ENCODE assay signal across 22 cellular contexts in genomic region chr5:160305319-160305718, GRCh38. TPM values are rescaled to one million over a fixed set of nuclear protein-coding genes. Genes with fewer than 3 reads are reported as not detected.
DNase-seq lines count a peak whose midpoint lies in the region; ATAC-seq and TF ChIP-seq lines count a peak whose summit lies in the region.
"Had no signal": no experiment of that assay in that cellular context is flagged by ENCODE, and none has a peak within 500 bp of the region (broad histone marks: within the 10 kb centered on the region; RNA-seq: fewer than 3 reads in every experiment).

No MANE protein-coding gene starts in this region.

- ATAC-seq in natural killer cell (no peak), GM19463 (IDR thresholded peaks at IDR 0.05; ENCODE audit: unreplicated experiment) (no peak), foreskin keratinocyte (no peak)
- no peak for ATAC-seq in natural killer cell treated with Interleukin-12 subunit alpha and Interleukin-12 subunit beta and Interleukin-15 and Interleukin-18, amount 100 ng/mL, for 72 hours
- ATAC-seq: A549 had no signal

- H3K27ac Mint-ChIP-seq in natural killer cell (peak overlapping the region; percentile 21 to 57), endodermal cell (peak overlapping the region; percentile 13)
- no peak overlapping the region for H3K27ac Mint-ChIP-seq in natural killer cell treated with Interleukin-12 subunit alpha and Interleukin-12 subunit beta and Interleukin-15 and Interleukin-18, amount 100 ng/mL, for 72 hours
- H3K27ac Mint-ChIP-seq: CD14-positive monocyte; CD4-positive, alpha-beta T cell; CD8-positive, alpha-beta memory T cell; HFFc6 had no signal

- H3K27me3 Mint-ChIP-seq in natural killer cell (ENCODE audit: low read depth in 2 of 2) (no peaks in the 10 kb centered on the region), endodermal cell (ENCODE audit: insufficient read depth) (no peaks in the 10 kb centered on the region)
- H3K27me3 Mint-ChIP-seq in natural killer cell treated with Interleukin-12 subunit alpha and Interleukin-12 subunit beta and Interleukin-15 and Interleukin-18, amount 100 ng/mL, for 72 hours = no peaks in the 10 kb centered on the region

- 93% methylated on average over 9 to 10 of the region's 10 CpGs for WGBS in endodermal cell (ENCODE audit: insufficient coverage in 1 of 2, insufficient read length in 1 of 2), 2 experiments
- WGBS in hepatocyte (ENCODE audit: low lambda C conversion rate, missing lambda C conversion rate) = 93% methylated on average over 10 of the region's 10 CpGs
- WGBS in smooth muscle cell (ENCODE audit: low lambda C conversion rate) = 95% methylated on average over 10 of the region's 10 CpGs

- H3K4me1 ChIP-seq in endodermal cell (ENCODE audit: control insufficient read depth, insufficient read depth, low read length) (peaks cover 4% of the 10 kb centered on the region), hepatocyte (ENCODE audit: insufficient read depth) (peaks cover 16% of the 10 kb centered on the region), smooth muscle cell (ENCODE audit: low read depth) (no peaks in the 10 kb centered on the region), foreskin keratinocyte (no peaks in the 10 kb centered on the region)
- H3K4me1 ChIP-seq: A549, BE2C, HAP-1 had no signal

- H2AFZ ChIP-seq in hepatocyte (no peak overlapping the region), smooth muscle cell (ENCODE audit: low read depth) (no peak overlapping the region)

- no peaks in the 10 kb centered on the region for H3K27me3 ChIP-seq in endodermal cell (ENCODE audit: control insufficient read depth, insufficient read depth, low read length, poor library complexity, severe bottlenecking)
- no peaks in the 10 kb centered on the region for H3K27me3 ChIP-seq in hepatocyte
- no peaks in the 10 kb centered on the region for H3K27me3 ChIP-seq in smooth muscle cell (ENCODE audit: low read depth)
- H3K27me3 ChIP-seq in foreskin keratinocyte = peaks cover 14% of the 10 kb centered on the region
- H3K27me3 ChIP-seq: BE2C had no signal

- H3K9me2 ChIP-seq in hepatocyte (replicated peaks; ENCODE audit: insufficient read depth) = no peaks in the 10 kb centered on the region

- H3K27ac ChIP-seq in endodermal cell (ENCODE audit: low read depth, low read length) (no peak overlapping the region), hepatocyte (peak overlapping the region; percentile 80), smooth muscle cell (ENCODE audit: low read depth) (peak overlapping the region; percentile 35), foreskin keratinocyte (no peak overlapping the region)
- H3K27ac ChIP-seq: A549; BLaER1 treated with 17β-estradiol and CSF1 and Interleukin-3, amounts not matched to agents 10 nM and 100 nM had no signal

- DNase-seq in natural killer cell (no peak), endodermal cell (no peak), hepatocyte (ENCODE audit: low spot score) (no peak), smooth muscle cell (lab: John Stamatoyannopoulos, UW; ENCODE audit: unreplicated experiment) (no peak), foreskin keratinocyte (no peak), hypothalamus (lab: John Stamatoyannopoulos, UW) (no peak)
- no peak for DNase-seq in natural killer cell treated with Interleukin-12 subunit alpha and Interleukin-12 subunit beta and Interleukin-15 and Interleukin-18, amount 100 ng/mL, for 72 hours (ENCODE audit: low spot score)
- DNase-seq: 8988T; ACHN; AML-193; BE2C; CD4-positive, alpha-beta T cell; CD8-positive, alpha-beta memory T cell; DMS153; DND-41; GOT3; HFFc6 had no signal

- H3K36me3 ChIP-seq in endodermal cell (ENCODE audit: control insufficient read depth, insufficient read depth, low read length) = peaks cover 4% of the 10 kb centered on the region
- H3K36me3 ChIP-seq in hepatocyte (replicated peaks; ENCODE audit: insufficient read depth, low read depth) = no peaks in the 10 kb centered on the region
- H3K36me3 ChIP-seq in smooth muscle cell (ENCODE audit: low read depth) = no peaks in the 10 kb centered on the region
- H3K36me3 ChIP-seq: HAP-1 had no signal

- H3K4me2 ChIP-seq in hepatocyte = no peak overlapping the region
- H3K4me2 ChIP-seq in smooth muscle cell = no peak overlapping the region
- H3K4me2 ChIP-seq: A549; BLaER1 treated with 17β-estradiol and CSF1 and Interleukin-3, amounts not matched to agents 10 nM and 100 nM had no signal

- H3K79me2 ChIP-seq in hepatocyte = peaks cover 46% of the 10 kb centered on the region
- H3K79me2 ChIP-seq in smooth muscle cell (ENCODE audit: low read depth) = peaks cover 8% of the 10 kb centered on the region

- intact Hi-C loops in natural killer cell (cut with micrococcal nuclease) = no loop called here

- no peak overlapping the region for H3K9ac ChIP-seq in endodermal cell (ENCODE audit: extremely low read depth, low read length, poor library complexity, severe bottlenecking)
- no peak overlapping the region for H3K9ac ChIP-seq in smooth muscle cell (ENCODE audit: low read depth)
- H3K9ac ChIP-seq: BLaER1 treated with 17β-estradiol and CSF1 and Interleukin-3, amounts not matched to agents 10 nM and 100 nM had no signal

- H3K4me3 Mint-ChIP-seq in natural killer cell (no peak overlapping the region), endodermal cell (no peak overlapping the region)
- H3K4me3 Mint-ChIP-seq in natural killer cell treated with Interleukin-12 subunit alpha and Interleukin-12 subunit beta and Interleukin-15 and Interleukin-18, amount 100 ng/mL, for 72 hours = no peak overlapping the region
- H3K4me3 Mint-ChIP-seq: CD14-positive monocyte; CD4-positive, alpha-beta T cell; CD8-positive, alpha-beta memory T cell; HFFc6 had no signal

- H4K20me1 ChIP-seq in hepatocyte (ENCODE audit: insufficient read depth, poor library complexity, severe bottlenecking) (no peaks in the 10 kb centered on the region), smooth muscle cell (ENCODE audit: low read depth) (peaks cover 4% of the 10 kb centered on the region)

- H3K4me1 Mint-ChIP-seq in natural killer cell (peaks cover 38 to 43% of the 10 kb centered on the region in 2 donors), endodermal cell (peaks cover 14% of the 10 kb centered on the region)
- peaks cover 0 to 17% of the 10 kb centered on the region in 2 donors for H3K4me1 Mint-ChIP-seq in natural killer cell treated with Interleukin-12 subunit alpha and Interleukin-12 subunit beta and Interleukin-15 and Interleukin-18, amount 100 ng/mL, for 72 hours (ENCODE audit: low read depth in 2 of 2)
- H3K4me1 Mint-ChIP-seq: CD14-positive monocyte; CD8-positive, alpha-beta memory T cell had no signal

- no peak overlapping the region for H3K4me3 ChIP-seq in endodermal cell (ENCODE audit: low read length)
- no peak overlapping the region for H3K4me3 ChIP-seq in hepatocyte
- H3K4me3 ChIP-seq in smooth muscle cell = no peak overlapping the region
- H3K4me3 ChIP-seq: A549; BLaER1 treated with 17β-estradiol and CSF1 and Interleukin-3, amounts not matched to agents 10 nM and 100 nM; HAP-1 had no signal

- H3K9me3 ChIP-seq in endodermal cell (ENCODE audit: control insufficient read depth, low read length) = no peaks in the 10 kb centered on the region
- H3K9me3 ChIP-seq in hepatocyte (ENCODE audit: low read depth) = no peaks in the 10 kb centered on the region
- no peaks in the 10 kb centered on the region for H3K9me3 ChIP-seq in smooth muscle cell (replicated peaks; ENCODE audit: low read depth)
- H3K9me3 ChIP-seq: A549; BE2C; BLaER1 treated with 17β-estradiol and CSF1 and Interleukin-3, amounts not matched to agents 10 nM and 100 nM; HAP-1 had no signal

- no peaks in the 10 kb centered on the region for H3K9me3 Mint-ChIP-seq in natural killer cell
- H3K9me3 Mint-ChIP-seq in natural killer cell treated with Interleukin-12 subunit alpha and Interleukin-12 subunit beta and Interleukin-15 and Interleukin-18, amount 100 ng/mL, for 72 hours = no peaks in the 10 kb centered on the region
- no peaks in the 10 kb centered on the region for H3K9me3 Mint-ChIP-seq in endodermal cell
- H3K9me3 Mint-ChIP-seq: CD4-positive, alpha-beta T cell; CD8-positive, alpha-beta memory T cell; HFFc6 had no signal

- H3K36me3 Mint-ChIP-seq in natural killer cell (peaks cover 11% of the 10 kb centered on the region), endodermal cell (ENCODE audit: low read depth) (peaks cover 16% of the 10 kb centered on the region)
- no peaks in the 10 kb centered on the region for H3K36me3 Mint-ChIP-seq in natural killer cell treated with Interleukin-12 subunit alpha and Interleukin-12 subunit beta and Interleukin-15 and Interleukin-18, amount 100 ng/mL, for 72 hours
- H3K36me3 Mint-ChIP-seq: CD14-positive monocyte; CD8-positive, alpha-beta memory T cell had no signal

- TF ChIP-seq CTCF in natural killer cell (IDR thresholded peaks at IDR 0.05) (no peak), endodermal cell (conservative IDR thresholded peaks at IDR 0.05) (no peak), hepatocyte (IDR thresholded peaks at IDR 0.05; ENCODE audit: poor library complexity) (no peak), smooth muscle cell (IDR thresholded peaks at IDR 0.05; ENCODE audit: borderline replicate concordance, insufficient read depth, poor library complexity, severe bottlenecking) (no peak), foreskin keratinocyte (conservative IDR thresholded peaks at IDR 0.05) (no peak)

- H3F3A ChIP-seq in smooth muscle cell (ENCODE audit: low read depth) = no peaks in the 10 kb centered on the region

RNA-seq across cellular contexts. Expression of gene CCNJL, which starts 7.0 kb away (rescaled TPM):
- total RNA-seq in natural killer cell = 10 to 100 TPM; 19.9 to 32.1 (median 20.7) TPM
- 10 to 100 TPM in 1 of 2 donors, 1 to 10 TPM in 1; 5.6 to 20.1 TPM for total RNA-seq in natural killer cell treated with Interleukin-12 subunit alpha and Interleukin-12 subunit beta and Interleukin-15 and Interleukin-18, amount 100 ng/mL, for 72 hours
- 10 to 100 TPM; 14.1 to 18.7 TPM for total RNA-seq in endodermal cell
- polyA plus RNA-seq in endodermal cell (2013, experiment 1 of 2) = 19.3 TPM
- 18.7 TPM for polyA plus RNA-seq in endodermal cell (2013, experiment 2 of 2)
- total RNA-seq in hepatocyte = 6.6 and 8.1 TPM in 2 replicates
- 9.5 and 10.8 TPM in 2 replicates for polyA plus RNA-seq in hepatocyte
- 3.2 and 3.4 TPM in 2 replicates for total RNA-seq in smooth muscle cell
- polyA plus RNA-seq in smooth muscle cell = 6.2 and 7.3 TPM in 2 replicates
- total RNA-seq in foreskin keratinocyte = 3.1 and 3.5 TPM in 2 replicates
- polyA plus RNA-seq in foreskin keratinocyte = 2.5 TPM in 2 replicates
- total RNA-seq: CD4-positive, alpha-beta T cell; CD8-positive, alpha-beta memory T cell; HFFc6 had no signal
- polyA plus RNA-seq: CD14-positive monocyte; CD8-positive, alpha-beta memory T cell had no signal

Comparison
In these comparisons a context has a peak if more than half of its experiments do, and no peak if none do; other contexts are left out.
1. H3K27ac Mint-ChIP-seq: peak in natural killer cell (2 of 2) and endodermal cell (single experiment); none in natural killer cell treated with Interleukin-12 subunit alpha and Interleukin-12 subunit beta and Interleukin-15 and Interleukin-18, amount 100 ng/mL, for 72 hours (0 of 2).
2. H3K27ac ChIP-seq: peak in hepatocyte (single experiment) and smooth muscle cell (single experiment); none in endodermal cell (single experiment) and foreskin keratinocyte (single experiment).